Comparison of ENCODE assay signal across 8 cellular contexts in genomic region chr11:112086422-112087191, GRCh38. TPM values are rescaled to one million over a fixed set of nuclear protein-coding genes. Genes with fewer than 3 reads are reported as not detected.
DNase-seq lines count a peak whose midpoint lies in the region; ATAC-seq and TF ChIP-seq lines count a peak whose summit lies in the region.

TSS of gene SDHD (plus strand) at chr11:112086873. CDS start at chr11:112086908, 35 bp downstream.
TSS of gene TIMM8B (minus strand) at chr11:112086756. CDS start at chr11:112086723, 33 bp downstream.

- peak within 1 kb of the TSS; percentile 97 to 99 (median 98) for H3K27ac Mint-ChIP-seq in CD4-positive, CD25-positive, alpha-beta regulatory T cell

- peaks cover 56% of the 10 kb centered on the region for H3K36me3 Mint-ChIP-seq in CD4-positive, CD25-positive, alpha-beta regulatory T cell

- H3K27ac ChIP-seq in CD4-positive, CD25-positive, alpha-beta regulatory T cell (ENCODE audit: insufficient read depth, low read length, poor library complexity, severe bottlenecking): peak within 1 kb of the TSS; percentile 80
- H3K27ac ChIP-seq in liver (ENCODE audit: low read depth in 1 of 2, low read length in 2 of 2): peak within 1 kb of the TSS; percentile 50 to 58

- no peaks in the 10 kb centered on the region for H3K27me3 ChIP-seq in CD4-positive, CD25-positive, alpha-beta regulatory T cell (ENCODE audit: control insufficient read depth, insufficient read depth, low read length)
- no peaks in the 10 kb centered on the region for H3K27me3 ChIP-seq in liver (ENCODE audit: control insufficient read depth in 4 of 4, insufficient read depth in 4 of 4, low read length in 3 of 4)

- WGBS in liver: under 1% methylated on average over 45 of the region's 45 CpGs

- DNase-seq in CD4-positive, CD25-positive, alpha-beta regulatory T cell: peak; percentile 96 to 97 (median 97)
- DNase-seq in NCI-H82 (lab: John Stamatoyannopoulos, UW) (peak; percentile 97), dermis microvascular lymphatic vessel endothelial cell (ENCODE audit: low read depth in 2 of 2) (peak; percentile 97 to 98)
- peak; percentile 92 to 95 for DNase-seq in activated CD4-positive, alpha-beta T cell treated with anti-CD3 and anti-CD28 coated beads, Interleukin-2, amount 50 U/mL, for 48 hours
- DNase-seq in stimulated activated CD4-positive, alpha-beta T cell treated with anti-CD3 and anti-CD28 coated beads, Interleukin-4, amount 100 ng/mL, for 24 hours: peak; percentile 97

- H3K4me1 ChIP-seq in CD4-positive, CD25-positive, alpha-beta regulatory T cell (ENCODE audit: control insufficient read depth, insufficient read depth, low read length, poor library complexity, severe bottlenecking): peaks cover 36% of the 10 kb centered on the region
- H3K4me1 ChIP-seq in liver (ENCODE audit: control insufficient read depth in 4 of 4, insufficient read depth in 4 of 4, low read length in 3 of 4): peaks cover 3 to 26% (median 21%) of the 10 kb centered on the region in 4 donors

- H3K4me3 ChIP-seq in CD4-positive, CD25-positive, alpha-beta regulatory T cell (ENCODE audit: low read depth, low read length): peak within 1 kb of the TSS; percentile 99
- H3K4me3 ChIP-seq in liver (ENCODE audit: low read depth in 1 of 3, low read length in 3 of 3): peak within 1 kb of the TSS; percentile 70 to 99 (median 80)

- peaks cover 57% of the 10 kb centered on the region for H3K36me3 ChIP-seq in CD4-positive, CD25-positive, alpha-beta regulatory T cell (ENCODE audit: control insufficient read depth, insufficient read depth, low read length)
- H3K36me3 ChIP-seq in liver (ENCODE audit: control insufficient read depth in 4 of 4, insufficient read depth in 3 of 4, low read depth in 1 of 4, low read length in 3 of 4): peaks cover 10 to 54% (median 45%) of the 10 kb centered on the region in 4 donors

- H3K9me3 Mint-ChIP-seq in CD4-positive, CD25-positive, alpha-beta regulatory T cell: peaks cover 0 to 5% (median 0%) of the 10 kb centered on the region in 7 donors

- H3K9me3 ChIP-seq in CD4-positive, CD25-positive, alpha-beta regulatory T cell (ENCODE audit: control insufficient read depth in 2 of 2, low read length in 2 of 2): no peaks in the 10 kb centered on the region
- no peaks in the 10 kb centered on the region for H3K9me3 ChIP-seq in liver (ENCODE audit: control insufficient read depth in 4 of 4, low read length in 3 of 4)

- no peaks in the 10 kb centered on the region for H3K27me3 Mint-ChIP-seq in CD4-positive, CD25-positive, alpha-beta regulatory T cell

- peak within 1 kb of the TSS; percentile 96 to 99 (median 98) for H3K4me3 Mint-ChIP-seq in CD4-positive, CD25-positive, alpha-beta regulatory T cell

- TF ChIP-seq RAD21 in liver (IDR thresholded peaks at IDR 0.05): peak; percentile 33 to 60

- peak within 1 kb of the TSS; percentile 89 to 97 for H3K9ac ChIP-seq in liver (ENCODE audit: low read depth in 1 of 2, low read length in 2 of 2)

- ATAC-seq in CD4-positive, CD25-positive, alpha-beta regulatory T cell (ENCODE audit: low read depth in 2 of 2): peak; percentile 88 to 90
- ATAC-seq in GM19397 (IDR thresholded peaks at IDR 0.05; ENCODE audit: unreplicated experiment) (peak; percentile 94), HG03571 (IDR thresholded peaks at IDR 0.05; ENCODE audit: unreplicated experiment) (peak; percentile 86)

- peaks cover 32 to 66% (median 53%) of the 10 kb centered on the region in 4 donors for H3K4me1 Mint-ChIP-seq in CD4-positive, CD25-positive, alpha-beta regulatory T cell

- peak; percentile 5 for TF ChIP-seq CTCF in liver (IDR thresholded peaks at IDR 0.05; ENCODE audit: low read depth, low read length, missing input control)

TF ChIP-seq in liver, 16 proteins besides CTCF, POLR2A, EP300 and RAD21:
- TF ChIP-seq REST (IDR thresholded peaks at IDR 0.05) (peak; percentile 36), HNF4A (conservative IDR thresholded peaks at IDR 0.05) (peak; percentile 29 to 33), HNF4G (IDR thresholded peaks at IDR 0.05) (no peak), GABPA (IDR thresholded peaks at IDR 0.05 in 1 of 2, conservative IDR thresholded peaks at IDR 0.05 in 1 of 2) (peak; percentile 97 to 100), RXRA (IDR thresholded peaks at IDR 0.05) (peak; percentile 51 to 53), TAF1 (conservative IDR thresholded peaks at IDR 0.05) (no peak), NR2F2 (IDR thresholded peaks at IDR 0.05) (peak; percentile 61), ZBTB33 (IDR thresholded peaks at IDR 0.05) (no peak), SP1 (IDR thresholded peaks at IDR 0.05) (peak; percentile 37), FOXA2 (IDR thresholded peaks at IDR 0.05) (peak; percentile 20), FOXA1 (IDR thresholded peaks at IDR 0.05) (no peak), ATF3 (IDR thresholded peaks at IDR 0.05) (no peak), MAX (IDR thresholded peaks at IDR 0.05) (peak; percentile 78), YY1 (IDR thresholded peaks at IDR 0.05) (peak; percentile 98), JUND (IDR thresholded peaks at IDR 0.05) (no peak), EGR1 (IDR thresholded peaks at IDR 0.05; ENCODE audit: low read depth in 2 of 2) (no peak)

RNA-seq across cellular contexts. Expression of gene SDHD, which starts in this region (rescaled TPM):
- total RNA-seq in CD4-positive, CD25-positive, alpha-beta regulatory T cell: 37.0 TPM
- polyA plus RNA-seq in CD4-positive, CD25-positive, alpha-beta regulatory T cell: 100 to 1,000 TPM; 148 to 200 (median 182) TPM
- 179 and 235 TPM in 2 replicates for total RNA-seq in dermis microvascular lymphatic vessel endothelial cell
- total RNA-seq in liver: 100 to 1,000 TPM; 154 to 164 TPM
- polyA plus RNA-seq in liver: 100 to 1,000 TPM; 190 to 277 TPM

RNA-seq across cellular contexts. Expression of gene TIMM8B, which starts in this region (rescaled TPM):
- total RNA-seq in CD4-positive, CD25-positive, alpha-beta regulatory T cell: 14.5 TPM
- polyA plus RNA-seq in CD4-positive, CD25-positive, alpha-beta regulatory T cell: 10 to 100 TPM; 60.8 to 91.3 (median 75.0) TPM
- total RNA-seq in dermis microvascular lymphatic vessel endothelial cell: 69.8 and 111 TPM in 2 replicates
- 10 to 100 TPM; 23.4 to 80.0 TPM for total RNA-seq in liver
- 100 to 1,000 TPM in 1 of 2 donors, 10 to 100 TPM in 1; 77.5 to 108 TPM for polyA plus RNA-seq in liver

Comparison
In these comparisons a context has a peak if more than half of its experiments do, and no peak if none do; other contexts are left out.
1. Peak in every context shown above with its lines: DNase-seq, ATAC-seq, H3K4me3 ChIP-seq and H3K27ac ChIP-seq.